8 cellular contexts compared by ENCODE assay signal in the genomic region with DNA sequence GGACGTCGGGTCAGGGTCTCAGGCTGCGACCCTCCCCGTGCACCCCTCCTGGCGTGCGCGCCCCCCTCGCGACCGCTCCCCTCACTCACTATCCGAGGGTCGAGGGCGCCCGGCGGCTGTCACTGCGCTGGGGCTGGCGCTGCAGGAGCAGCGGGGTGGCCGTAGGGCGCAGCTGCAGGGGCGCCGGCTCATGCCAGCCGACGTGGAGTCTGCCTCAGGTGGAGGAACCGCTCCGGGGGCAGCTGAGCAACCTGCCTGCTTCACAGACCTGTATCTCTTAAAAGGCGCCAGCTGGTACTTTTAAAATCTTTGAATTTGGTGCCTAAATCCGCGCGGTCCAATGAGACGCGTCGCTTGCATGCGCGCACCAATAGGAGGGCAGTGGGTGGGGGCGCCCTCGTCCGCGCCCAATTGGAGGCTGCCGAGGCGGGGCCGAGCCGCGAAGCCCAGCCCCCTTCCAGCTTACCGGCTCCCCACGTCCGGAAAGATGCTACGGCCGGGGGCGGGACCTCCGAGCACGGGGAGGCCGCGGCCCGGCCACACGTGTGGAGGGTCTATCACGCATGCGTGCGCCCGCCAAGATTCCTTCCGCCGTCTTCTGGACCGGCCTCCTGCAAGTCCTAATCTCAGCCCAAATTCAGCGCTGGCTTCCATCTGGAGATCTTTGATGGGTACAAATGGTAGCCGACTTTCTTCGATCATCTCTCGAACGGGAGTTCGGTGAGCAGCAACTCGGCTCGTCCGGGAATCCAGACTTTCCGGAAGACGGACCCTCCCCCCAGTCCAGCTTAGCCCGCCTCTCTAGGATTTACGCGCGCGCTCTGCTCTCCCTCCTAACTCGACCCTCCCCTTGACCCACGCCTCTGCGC. TPM values are rescaled to one million over a fixed set of nuclear protein-coding genes. Genes with fewer than 3 reads are reported as not detected.
DNase-seq lines count a peak whose midpoint lies in the region; ATAC-seq and TF ChIP-seq lines count a peak whose summit lies in the region.

Gene FBXO5, minus strand, starts transcription at position 274 of the 869 bp plus-strand sequence. Its CDS starts 82 bp downstream, at position 192.

- DNase-seq in AG10803 (ENCODE audit: low read depth) = peak; percentile 98
- peak; percentile 93 for DNase-seq in NCI-H460 (ENCODE audit: extremely low read depth, low read depth)
- DNase-seq in activated CD4-positive, CD25-positive, alpha-beta regulatory T cell treated with anti-CD3 and anti-CD28 coated beads, Interleukin-2, amount 50 U/mL, for 72 hours = peak; percentile 98
- DNase-seq in cerebellar nuclear complex (lab: John Stamatoyannopoulos, UW) = peak; percentile 54 to 90
- peak; percentile 99 for DNase-seq in islet precursor cell
- peak; percentile 91 to 96 (median 95) for DNase-seq in stimulated activated CD4-positive, alpha-beta T cell treated with anti-CD3 and anti-CD28 coated beads, Interleukin-12 subunit alpha, Interleukin-12 subunit beta, amount 100 ng/mL, for 48 hours (ENCODE audit: low read depth in 2 of 3, low spot score in 1 of 3)

- H3K4me3 ChIP-seq in AG10803 (ENCODE audit: low read length) = peak within 1 kb of the TSS; percentile 91

- no peak for TF ChIP-seq CTCF in AG10803 (conservative IDR thresholded peaks at IDR 0.05; ENCODE audit: low read length)

- ATAC-seq in GM19043 (IDR thresholded peaks at IDR 0.05; ENCODE audit: low read depth, unreplicated experiment) = peak; percentile 77
- ATAC-seq in HG03378 (IDR thresholded peaks at IDR 0.05; ENCODE audit: unreplicated experiment) = peak; percentile 76

RNA-seq across cellular contexts. Expression of gene FBXO5, which starts in this region (rescaled TPM):
- total RNA-seq in NCI-H460 (2014; rRNA removed; shearing (Covaris generic)) = 23.7 and 27.0 TPM in 2 replicates
- polyA plus RNA-seq in NCI-H460 (2014; cell fraction: nucleus; rRNA removed) = 22.8 and 34.9 TPM in 2 replicates

Comparison
In these comparisons a context has a peak if more than half of its experiments do, and no peak if none do; other contexts are left out.
1. Peak in every context shown above with its lines: DNase-seq, ATAC-seq and H3K4me3 ChIP-seq.